10 cellular contexts compared by ENCODE assay signal in the genomic region with DNA sequence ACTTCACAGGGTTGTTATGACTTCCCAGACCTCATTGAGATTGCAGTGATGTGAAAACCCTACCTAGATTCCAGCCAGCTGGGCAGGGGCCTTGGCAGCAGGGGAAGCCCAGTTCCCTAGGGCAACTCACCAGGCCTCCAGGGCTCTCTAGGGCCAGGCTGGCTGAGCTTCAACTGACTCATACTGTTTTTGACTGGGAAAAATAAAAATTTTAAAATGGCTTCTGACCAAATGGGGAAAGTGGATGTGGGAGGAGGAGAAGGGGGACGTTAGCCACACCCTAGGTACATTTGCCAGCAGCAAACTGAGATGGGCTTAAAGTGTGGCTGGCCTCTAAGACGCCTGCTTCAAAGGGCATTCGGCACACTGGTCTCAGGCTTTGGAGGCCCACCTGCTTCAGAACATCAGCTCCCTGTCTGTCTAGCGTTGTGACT. TPM values are rescaled to one million over a fixed set of nuclear protein-coding genes. Genes with fewer than 3 reads are reported as not detected.
DNase-seq lines count a peak whose midpoint lies in the region; ATAC-seq and TF ChIP-seq lines count a peak whose summit lies in the region.
"Had no signal": no experiment of that assay in that cellular context is flagged by ENCODE, and none has a peak within 500 bp of the region (broad histone marks: within the 10 kb centered on the region; RNA-seq: fewer than 3 reads in every experiment).

No MANE protein-coding gene starts in this region.

- H3K27ac Mint-ChIP-seq in CD4-positive, CD25-positive, alpha-beta regulatory T cell, result peak overlapping the region; percentile 26 to 82 (median 81)
- peak overlapping the region; percentile 21 for H3K27ac Mint-ChIP-seq in activated naive CD8-positive, alpha-beta T cell treated with anti-CD3 and anti-CD28 coated beads, Interleukin-2, amount 50 U/mL, for 24 hours
- H3K27ac Mint-ChIP-seq in memory B cell, result peak overlapping the region; percentile 6

- peaks cover 20% of the 10 kb centered on the region for H3K36me3 Mint-ChIP-seq in CD4-positive, CD25-positive, alpha-beta regulatory T cell
- H3K36me3 Mint-ChIP-seq in activated naive CD8-positive, alpha-beta T cell treated with anti-CD3 and anti-CD28 coated beads, Interleukin-2, amount 50 U/mL, for 24 hours (ENCODE audit: low read depth), result peaks cover 11% of the 10 kb centered on the region
- peaks cover 16% of the 10 kb centered on the region for H3K36me3 Mint-ChIP-seq in memory B cell

- H3K27ac ChIP-seq in CD4-positive, CD25-positive, alpha-beta regulatory T cell (ENCODE audit: insufficient read depth, low read length, poor library complexity, severe bottlenecking), result no peak overlapping the region
- no peak overlapping the region for H3K27ac ChIP-seq in HEK293 (ENCODE audit: extremely low read depth, low read depth, low read length)

- peaks cover 15% of the 10 kb centered on the region for H3K36me3 ChIP-seq in CD4-positive, CD25-positive, alpha-beta regulatory T cell (ENCODE audit: control insufficient read depth, insufficient read depth, low read length)
- H3K36me3 ChIP-seq in HEK293 (ENCODE audit: control insufficient read depth in 2 of 2, insufficient read depth in 1 of 2, low read length in 2 of 2), result no peaks in the 10 kb centered on the region

- POLR2A ChIA-PET in HEK293 (lab: Yijun Ruan, JAX), result no interaction called here

- peaks cover 43 to 89% (median 71%) of the 10 kb centered on the region in 4 donors for H3K4me1 Mint-ChIP-seq in CD4-positive, CD25-positive, alpha-beta regulatory T cell
- H3K4me1 Mint-ChIP-seq in activated naive CD8-positive, alpha-beta T cell treated with anti-CD3 and anti-CD28 coated beads, Interleukin-2, amount 50 U/mL, for 24 hours, result peaks cover 71% of the 10 kb centered on the region
- peaks cover 42% of the 10 kb centered on the region for H3K4me1 Mint-ChIP-seq in memory B cell

- no peaks in the 10 kb centered on the region for H3K9me3 Mint-ChIP-seq in CD4-positive, CD25-positive, alpha-beta regulatory T cell
- no peaks in the 10 kb centered on the region for H3K9me3 Mint-ChIP-seq in activated naive CD8-positive, alpha-beta T cell treated with anti-CD3 and anti-CD28 coated beads, Interleukin-2, amount 50 U/mL, for 24 hours
- H3K9me3 Mint-ChIP-seq in memory B cell, result no peaks in the 10 kb centered on the region

- DNase-seq in CD4-positive, CD25-positive, alpha-beta regulatory T cell, result no peak
- DNase-seq in activated naive CD8-positive, alpha-beta T cell treated with anti-CD3 and anti-CD28 coated beads, Interleukin-2, amount 50 U/mL, for 24 hours, result no peak
- DNase-seq in memory B cell (ENCODE audit: low spot score in 2 of 2) (no peak), mesenteric fat pad (ENCODE audit: low spot score) (no peak), NCI-H2081 (lab: John Stamatoyannopoulos, UW) (no peak)
- no peak for DNase-seq in stimulated activated CD4-positive, alpha-beta T cell treated with anti-CD3 and anti-CD28 coated beads, Interleukin-2, amount 100 ng/mL, for 48 hours
- DNase-seq: activated CD8-positive, alpha-beta memory T cell treated with anti-CD3 and anti-CD28 coated beads, Interleukin-2, amount 50 U/mL, for 4 hours; NCI-H2029 had no signal

- no peaks in the 10 kb centered on the region for H3K27me3 ChIP-seq in CD4-positive, CD25-positive, alpha-beta regulatory T cell (ENCODE audit: control insufficient read depth, insufficient read depth, low read length)

- no peak overlapping the region for H3K4me3 ChIP-seq in CD4-positive, CD25-positive, alpha-beta regulatory T cell (ENCODE audit: low read depth, low read length)
- H3K4me3 ChIP-seq in HEK293 (ENCODE audit: low read depth, low read length), result no peak overlapping the region

- peaks cover 39% of the 10 kb centered on the region for H3K4me1 ChIP-seq in CD4-positive, CD25-positive, alpha-beta regulatory T cell (ENCODE audit: control insufficient read depth, insufficient read depth, low read length, poor library complexity, severe bottlenecking)
- H3K4me1 ChIP-seq in HEK293 (ENCODE audit: control insufficient read depth, insufficient read depth, low read length), result no peaks in the 10 kb centered on the region

- H3K4me3 Mint-ChIP-seq in CD4-positive, CD25-positive, alpha-beta regulatory T cell, result peak overlapping the region in 1 of 4 donors; percentile 18
- no peak overlapping the region for H3K4me3 Mint-ChIP-seq in activated naive CD8-positive, alpha-beta T cell treated with anti-CD3 and anti-CD28 coated beads, Interleukin-2, amount 50 U/mL, for 24 hours
- H3K4me3 Mint-ChIP-seq in memory B cell, result no peak overlapping the region

- no peak for TF ChIP-seq CTCF in HEK293 (tag by site-specific recombination; IDR thresholded peaks at IDR 0.05)

- no peak for ATAC-seq in CD4-positive, CD25-positive, alpha-beta regulatory T cell (ENCODE audit: low read depth in 2 of 2)
- ATAC-seq in activated naive CD8-positive, alpha-beta T cell treated with anti-CD3 and anti-CD28 coated beads, Interleukin-2, amount 50 U/mL, for 24 hours, result peak; percentile 55
- peak; percentile 32 for ATAC-seq in memory B cell (ENCODE audit: low read depth)
- ATAC-seq in HG02840 (IDR thresholded peaks at IDR 0.05; ENCODE audit: low FRiP score, unreplicated experiment), result no peak

- CTCF ChIA-PET in HEK293 (lab: Yijun Ruan, JAX), result interaction anchor here (0.5 kb wide), 1 partner anchor 10 kb away, joined by 4 read pairs; no protein-coding TSS in a partner anchor

- H3K27me3 Mint-ChIP-seq in CD4-positive, CD25-positive, alpha-beta regulatory T cell, result no peaks in the 10 kb centered on the region
- H3K27me3 Mint-ChIP-seq in activated naive CD8-positive, alpha-beta T cell treated with anti-CD3 and anti-CD28 coated beads, Interleukin-2, amount 50 U/mL, for 24 hours, result no peaks in the 10 kb centered on the region
- no peaks in the 10 kb centered on the region for H3K27me3 Mint-ChIP-seq in memory B cell

- no peaks in the 10 kb centered on the region for H3K9me3 ChIP-seq in CD4-positive, CD25-positive, alpha-beta regulatory T cell (ENCODE audit: control insufficient read depth in 2 of 2, low read length in 2 of 2)
- H3K9me3 ChIP-seq in HEK293 (ENCODE audit: control insufficient read depth, insufficient read depth, low read depth, low read length), result no peaks in the 10 kb centered on the region

TF ChIP-seq in HEK293, 187 proteins besides CTCF, POLR2A, EP300 and RAD21:
- TF ChIP-seq ZNF701 (tag by site-specific recombination; IDR thresholded peaks at IDR 0.05) (no peak), ZIC2 (tag by site-specific recombination; IDR thresholded peaks at IDR 0.05) (peak; percentile 30; the same call in 1 of the 2 replicates), ZNF341 (tag by site-specific recombination; IDR thresholded peaks at IDR 0.05; ENCODE audit: low read depth) (no peak), BCL11A (tag by site-specific recombination; IDR thresholded peaks at IDR 0.05; ENCODE audit: low read depth) (no peak), YY2 (tag by site-specific recombination; IDR thresholded peaks at IDR 0.05) (no peak)
- TF ChIP-seq, protein P1, sequence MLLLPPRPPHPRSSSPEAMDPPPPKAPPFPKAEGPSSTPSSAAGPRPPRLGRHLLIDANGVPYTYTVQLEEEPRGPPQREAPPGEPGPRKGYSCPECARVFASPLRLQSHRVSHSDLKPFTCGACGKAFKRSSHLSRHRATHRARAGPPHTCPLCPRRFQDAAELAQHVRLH (tag by site-specific recombination; IDR thresholded peaks at IDR 0.05), result no peak
- TF ChIP-seq, protein P2, sequence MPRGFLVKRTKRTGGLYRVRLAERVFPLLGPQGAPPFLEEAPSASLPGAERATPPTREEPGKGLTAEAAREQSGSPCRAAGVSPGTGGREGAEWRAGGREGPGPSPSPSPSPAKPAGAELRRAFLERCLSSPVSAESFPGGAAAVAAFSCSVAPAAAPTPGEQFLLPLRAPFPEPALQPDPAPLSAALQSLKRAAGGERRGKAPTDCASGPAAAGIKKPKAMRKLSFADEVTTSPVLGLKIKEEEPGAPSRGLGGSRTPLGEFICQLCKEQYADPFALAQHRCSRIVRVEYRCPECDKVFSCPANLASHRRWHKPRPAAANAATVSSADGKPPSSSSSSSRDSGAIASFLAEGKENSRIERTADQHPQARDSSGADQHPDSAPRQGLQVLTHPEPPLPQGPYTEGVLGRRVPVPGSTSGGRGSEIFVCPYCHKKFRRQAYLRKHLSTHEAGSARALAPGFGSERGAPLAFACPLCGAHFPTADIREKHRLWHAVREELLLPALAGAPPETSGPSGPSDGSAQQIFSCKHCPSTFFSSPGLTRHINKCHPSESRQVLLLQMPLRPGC (tag by site-specific recombination; IDR thresholded peaks at IDR 0.05), result no peak

RNA-seq across cellular contexts. Expression of a gene that starts 39.0 kb away (rescaled TPM):
- total RNA-seq in CD4-positive, CD25-positive, alpha-beta regulatory T cell, result 104 TPM
- 10 to 100 TPM; 16.3 to 21.3 (median 19.4) TPM for polyA plus RNA-seq in CD4-positive, CD25-positive, alpha-beta regulatory T cell
- 43.6 TPM for total RNA-seq in mesenteric fat pad

Comparison
In these comparisons a context has a peak if more than half of its experiments do, and no peak if none do; other contexts are left out.
1. ATAC-seq: peak in activated naive CD8-positive, alpha-beta T cell treated with anti-CD3 and anti-CD28 coated beads, Interleukin-2, amount 50 U/mL, for 24 hours (single experiment) and memory B cell (single experiment); none in CD4-positive, CD25-positive, alpha-beta regulatory T cell (0 of 2) and HG02840 (single experiment).
2. H3K27ac Mint-ChIP-seq: peak in every context shown above with its lines; median percentile 81 in CD4-positive, CD25-positive, alpha-beta regulatory T cell; 21 in activated naive CD8-positive, alpha-beta T cell treated with anti-CD3 and anti-CD28 coated beads, Interleukin-2, amount 50 U/mL, for 24 hours; 6 in memory B cell.